In the genomic region with DNA sequence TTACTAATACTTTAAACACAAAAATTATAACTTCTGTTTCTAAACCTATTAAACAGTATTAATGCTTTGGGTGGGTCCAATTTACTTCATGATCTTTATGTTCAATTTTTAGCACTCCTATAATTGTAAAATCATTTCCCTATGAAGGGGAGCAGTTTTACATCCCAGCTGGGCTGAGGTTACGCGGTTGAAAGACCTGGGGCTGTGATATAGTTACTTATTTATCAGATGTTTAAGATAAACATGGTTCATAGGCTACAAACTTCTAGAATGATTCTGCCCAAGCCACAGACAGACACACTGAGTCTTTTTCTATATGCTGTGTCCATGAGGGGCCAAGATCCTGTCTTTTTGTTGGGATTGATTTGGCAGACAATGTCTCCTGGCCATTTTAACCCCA, we compare ENCODE assay signal across 1 cellular context.
TF ChIP-seq lines count a peak whose summit lies in the region.

No MANE protein-coding gene starts in this region.

TF ChIP-seq in GM12878, 131 proteins besides CTCF, POLR2A, EP300 and RAD21 (continued from another document):
- TF ChIP-seq, protein P1, sequence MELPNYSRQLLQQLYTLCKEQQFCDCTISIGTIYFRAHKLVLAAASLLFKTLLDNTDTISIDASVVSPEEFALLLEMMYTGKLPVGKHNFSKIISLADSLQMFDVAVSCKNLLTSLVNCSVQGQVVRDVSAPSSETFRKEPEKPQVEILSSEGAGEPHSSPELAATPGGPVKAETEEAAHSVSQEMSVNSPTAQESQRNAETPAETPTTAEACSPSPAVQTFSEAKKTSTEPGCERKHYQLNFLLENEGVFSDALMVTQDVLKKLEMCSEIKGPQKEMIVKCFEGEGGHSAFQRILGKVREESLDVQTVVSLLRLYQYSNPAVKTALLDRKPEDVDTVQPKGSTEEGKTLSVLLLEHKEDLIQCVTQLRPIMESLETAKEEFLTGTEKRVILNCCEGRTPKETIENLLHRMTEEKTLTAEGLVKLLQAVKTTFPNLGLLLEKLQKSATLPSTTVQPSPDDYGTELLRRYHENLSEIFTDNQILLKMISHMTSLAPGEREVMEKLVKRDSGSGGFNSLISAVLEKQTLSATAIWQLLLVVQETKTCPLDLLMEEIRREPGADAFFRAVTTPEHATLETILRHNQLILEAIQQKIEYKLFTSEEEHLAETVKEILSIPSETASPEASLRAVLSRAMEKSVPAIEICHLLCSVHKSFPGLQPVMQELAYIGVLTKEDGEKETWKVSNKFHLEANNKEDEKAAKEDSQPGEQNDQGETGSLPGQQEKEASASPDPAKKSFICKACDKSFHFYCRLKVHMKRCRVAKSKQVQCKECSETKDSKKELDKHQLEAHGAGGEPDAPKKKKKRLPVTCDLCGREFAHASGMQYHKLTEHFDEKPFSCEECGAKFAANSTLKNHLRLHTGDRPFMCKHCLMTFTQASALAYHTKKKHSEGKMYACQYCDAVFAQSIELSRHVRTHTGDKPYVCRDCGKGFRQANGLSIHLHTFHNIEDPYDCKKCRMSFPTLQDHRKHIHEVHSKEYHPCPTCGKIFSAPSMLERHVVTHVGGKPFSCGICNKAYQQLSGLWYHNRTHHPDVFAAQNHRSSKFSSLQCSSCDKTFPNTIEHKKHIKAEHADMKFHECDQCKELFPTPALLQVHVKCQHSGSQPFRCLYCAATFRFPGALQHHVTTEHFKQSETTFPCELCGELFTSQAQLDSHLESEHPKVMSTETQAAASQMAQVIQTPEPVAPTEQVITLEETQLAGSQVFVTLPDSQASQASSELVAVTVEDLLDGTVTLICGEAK (IDR thresholded peaks at IDR 0.05; ENCODE audit: borderline replicate concordance), result no peak
- TF ChIP-seq POLR2AphosphoS5 (IDR thresholded peaks at IDR 0.05; ENCODE audit: low read length) (no peak), TBL1XR1 (IDR thresholded peaks at IDR 0.05; ENCODE audit: low read depth, low read length) (no peak), ZNF24 (IDR thresholded peaks at IDR 0.05) (no peak), BCLAF1 (IDR thresholded peaks at IDR 0.05) (no peak), ZSCAN29 (IDR thresholded peaks at IDR 0.05) (no peak), FOXK2 (IDR thresholded peaks at IDR 0.05) (no peak), ATF7 (IDR thresholded peaks at IDR 0.05; ENCODE audit: low read depth) (no peak), HDGF (IDR thresholded peaks at IDR 0.05) (no peak), CBFB (IDR thresholded peaks at IDR 0.05; ENCODE audit: low read depth) (no peak)
- TF ChIP-seq, protein P2, sequence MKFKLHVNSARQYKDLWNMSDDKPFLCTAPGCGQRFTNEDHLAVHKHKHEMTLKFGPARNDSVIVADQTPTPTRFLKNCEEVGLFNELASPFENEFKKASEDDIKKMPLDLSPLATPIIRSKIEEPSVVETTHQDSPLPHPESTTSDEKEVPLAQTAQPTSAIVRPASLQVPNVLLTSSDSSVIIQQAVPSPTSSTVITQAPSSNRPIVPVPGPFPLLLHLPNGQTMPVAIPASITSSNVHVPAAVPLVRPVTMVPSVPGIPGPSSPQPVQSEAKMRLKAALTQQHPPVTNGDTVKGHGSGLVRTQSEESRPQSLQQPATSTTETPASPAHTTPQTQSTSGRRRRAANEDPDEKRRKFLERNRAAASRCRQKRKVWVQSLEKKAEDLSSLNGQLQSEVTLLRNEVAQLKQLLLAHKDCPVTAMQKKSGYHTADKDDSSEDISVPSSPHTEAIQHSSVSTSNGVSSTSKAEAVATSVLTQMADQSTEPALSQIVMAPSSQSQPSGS (IDR thresholded peaks at IDR 0.05; ENCODE audit: low read length), result no peak
